24 cellular contexts compared by ENCODE assay signal in the genomic region with DNA sequence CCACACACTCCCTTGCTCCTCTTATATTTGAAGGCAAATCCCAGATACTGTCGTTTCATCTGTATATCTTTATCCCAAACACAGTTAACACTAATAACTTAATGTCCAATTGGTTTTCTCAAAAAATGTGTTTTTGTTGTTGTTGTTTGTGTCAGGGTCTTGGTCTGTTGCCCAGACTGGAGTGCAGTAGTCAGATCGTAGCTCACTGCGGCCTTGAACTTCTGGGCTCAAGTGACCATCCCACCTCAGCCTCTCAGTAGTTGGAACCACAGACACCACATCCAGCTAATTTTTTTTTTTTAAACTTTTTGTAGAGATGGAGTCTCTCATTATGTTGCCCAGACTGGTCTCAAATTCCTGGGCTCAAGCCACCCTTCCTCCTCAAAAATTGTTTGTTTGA.
"Had no signal": no experiment of that assay in that cellular context is flagged by ENCODE, and none has a peak within 500 bp of the region (broad histone marks: within the 10 kb centered on the region; RNA-seq: fewer than 3 reads in every experiment).

No MANE protein-coding gene starts in this region.

- DNase-seq: cerebellar nuclear complex; effector CD8-positive, alpha-beta T cell; erythroblast; esophagus squamous epithelium; hypothalamus; left ventricle myocardium superior; lower lobe of right lung; nucleus accumbens; psoas muscle; right cardiac atrium; sigmoid colon; stimulated activated CD4-positive, alpha-beta T cell treated with anti-CD3 and anti-CD28 coated beads, Interleukin-2, amount 100 ng/mL, for 24 hours; stimulated activated CD4-positive, alpha-beta T cell treated with anti-CD3 and anti-CD28 coated beads, Interleukin-4, amount 100 ng/mL, for 24 hours; stimulated activated naive CD4-positive, alpha-beta T cell treated with Interleukin-2 at 50 U/mL for 16 hours; stomach; thyroid gland had no signal

- H3K27ac ChIP-seq: esophagus squamous epithelium, lower lobe of right lung, psoas muscle, sigmoid colon, stomach, thyroid gland had no signal

- H3K27me3 ChIP-seq: esophagus squamous epithelium, ovary, sigmoid colon, stomach, thyroid gland had no signal

- H3K27ac Mint-ChIP-seq: dendritic cell treated with granulocyte-macrophage colony-stimulating factor and Interleukin-4, amounts not matched to agents 40 ng/mL and 50 ng/mL, for 4 days; nephron; stimulated activated effector memory CD8-positive, alpha-beta T cell treated with anti-CD3 and anti-CD28 coated beads, Interleukin-12 subunit alpha, Interleukin-12 subunit beta, amount 100 ng/mL, for 72 hours; type B pancreatic cell had no signal

- FAIRE-seq: colon, frontal cortex, keratinocyte had no signal

- H3K36me3 ChIP-seq: ovary, sigmoid colon, thyroid gland had no signal

- H3K4me1 ChIP-seq: lower lobe of right lung had no signal

- H3K4me3 Mint-ChIP-seq: dendritic cell treated with granulocyte-macrophage colony-stimulating factor and Interleukin-4, amounts not matched to agents 40 ng/mL and 50 ng/mL, for 4 days; nephron; stimulated activated effector memory CD8-positive, alpha-beta T cell treated with anti-CD3 and anti-CD28 coated beads, Interleukin-12 subunit alpha, Interleukin-12 subunit beta, amount 100 ng/mL, for 72 hours; type B pancreatic cell had no signal

- H3K27me3 Mint-ChIP-seq: dendritic cell treated with granulocyte-macrophage colony-stimulating factor and Interleukin-4, amounts not matched to agents 40 ng/mL and 50 ng/mL, for 4 days; type B pancreatic cell had no signal

- ATAC-seq: left ventricle myocardium superior; lower lobe of right lung; psoas muscle; right cardiac atrium; stimulated activated effector memory CD8-positive, alpha-beta T cell treated with anti-CD3 and anti-CD28 coated beads, Interleukin-12 subunit alpha, Interleukin-12 subunit beta, amount 100 ng/mL, for 72 hours had no signal

- H3K9me3 ChIP-seq: esophagus squamous epithelium, lower lobe of right lung, ovary, psoas muscle, sigmoid colon, thyroid gland had no signal

- H3K9me3 Mint-ChIP-seq: dendritic cell treated with granulocyte-macrophage colony-stimulating factor and Interleukin-4, amounts not matched to agents 40 ng/mL and 50 ng/mL, for 4 days; stimulated activated effector memory CD8-positive, alpha-beta T cell treated with anti-CD3 and anti-CD28 coated beads, Interleukin-12 subunit alpha, Interleukin-12 subunit beta, amount 100 ng/mL, for 72 hours; type B pancreatic cell had no signal

- H3K4me3 ChIP-seq: esophagus squamous epithelium, lower lobe of right lung, ovary, psoas muscle, sigmoid colon, stomach, thyroid gland had no signal
